ENCODE assay signal across 1 cellular context in genomic region chrX:40922307-40922706, GRCh38.
TF ChIP-seq lines count a peak whose summit lies in the region.

No MANE protein-coding gene starts in this region.

TF ChIP-seq in HepG2, 621 proteins besides CTCF, POLR2A, EP300 and RAD21 (continued from another document):
- peak; percentile 31; the same call in 1 of the 2 replicates for TF ChIP-seq ARID5B (CRISPR knock-in tag; IDR thresholded peaks at IDR 0.05)
- TF ChIP-seq ZNF34 (CRISPR knock-in tag; IDR thresholded peaks at IDR 0.05; ENCODE audit: borderline replicate concordance), result no peak
- peak; percentile 77 for TF ChIP-seq TEAD3 (CRISPR knock-in tag; optimal IDR thresholded peaks at IDR 0.05; ENCODE audit: borderline replicate concordance)
- TF ChIP-seq FOXP1 (IDR thresholded peaks at IDR 0.05), result no peak
- 0 out of 2 replicates have a peak, but pooled peaks have one; percentile 36 for TF ChIP-seq FOXP1 (CRISPR knock-in tag; IDR thresholded peaks at IDR 0.05)
- TF ChIP-seq EED (CRISPR knock-in tag; IDR thresholded peaks at IDR 0.05), result no peak
- TF ChIP-seq FOXO1 (CRISPR knock-in tag; IDR thresholded peaks at IDR 0.05), result peak; percentile 40; the same call in 1 of the 2 replicates
